1 cellular context compared by ENCODE assay signal in the genomic region with DNA sequence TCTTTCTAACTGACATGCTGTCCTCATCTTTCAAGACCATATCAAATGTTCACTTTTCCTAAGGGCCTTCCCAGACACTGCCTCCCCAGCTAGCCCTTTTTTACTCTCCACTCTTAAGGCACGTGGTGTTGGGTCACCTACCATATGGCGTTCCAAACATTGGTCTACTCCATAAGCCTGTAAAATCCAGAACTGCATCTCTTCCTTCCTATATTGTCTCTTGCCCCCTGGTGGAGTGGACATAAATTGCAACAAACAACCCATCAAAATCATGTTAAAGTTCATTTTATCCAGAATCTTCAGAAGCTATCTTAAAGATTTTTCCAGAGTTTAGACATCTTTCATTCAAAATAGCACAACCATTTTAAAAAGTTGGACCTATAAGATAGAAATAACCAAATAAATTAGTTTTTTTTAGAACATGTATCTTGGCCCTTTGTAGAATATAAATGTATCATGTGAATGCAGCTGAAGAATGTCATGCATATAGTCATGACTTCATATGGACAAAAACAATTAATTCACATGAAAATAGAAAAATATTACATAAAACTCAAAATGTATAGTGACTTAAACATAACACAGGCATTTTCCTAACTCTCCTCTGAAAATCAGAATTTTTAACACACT.
TF ChIP-seq lines count a peak whose summit lies in the region.

No MANE protein-coding gene starts in this region.

TF ChIP-seq in SK-N-SH, 30 proteins besides CTCF, POLR2A, EP300 and RAD21 (continued from another document):
- TF ChIP-seq, protein P1, sequence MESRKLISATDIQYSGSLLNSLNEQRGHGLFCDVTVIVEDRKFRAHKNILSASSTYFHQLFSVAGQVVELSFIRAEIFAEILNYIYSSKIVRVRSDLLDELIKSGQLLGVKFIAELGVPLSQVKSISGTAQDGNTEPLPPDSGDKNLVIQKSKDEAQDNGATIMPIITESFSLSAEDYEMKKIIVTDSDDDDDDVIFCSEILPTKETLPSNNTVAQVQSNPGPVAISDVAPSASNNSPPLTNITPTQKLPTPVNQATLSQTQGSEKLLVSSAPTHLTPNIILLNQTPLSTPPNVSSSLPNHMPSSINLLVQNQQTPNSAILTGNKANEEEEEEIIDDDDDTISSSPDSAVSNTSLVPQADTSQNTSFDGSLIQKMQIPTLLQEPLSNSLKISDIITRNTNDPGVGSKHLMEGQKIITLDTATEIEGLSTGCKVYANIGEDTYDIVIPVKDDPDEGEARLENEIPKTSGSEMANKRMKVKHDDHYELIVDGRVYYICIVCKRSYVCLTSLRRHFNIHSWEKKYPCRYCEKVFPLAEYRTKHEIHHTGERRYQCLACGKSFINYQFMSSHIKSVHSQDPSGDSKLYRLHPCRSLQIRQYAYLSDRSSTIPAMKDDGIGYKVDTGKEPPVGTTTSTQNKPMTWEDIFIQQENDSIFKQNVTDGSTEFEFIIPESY (IDR thresholded peaks at IDR 0.05; ENCODE audit: borderline replicate concordance, low read depth) = no peak
